21 cellular contexts compared by ENCODE assay signal in the genomic region with DNA sequence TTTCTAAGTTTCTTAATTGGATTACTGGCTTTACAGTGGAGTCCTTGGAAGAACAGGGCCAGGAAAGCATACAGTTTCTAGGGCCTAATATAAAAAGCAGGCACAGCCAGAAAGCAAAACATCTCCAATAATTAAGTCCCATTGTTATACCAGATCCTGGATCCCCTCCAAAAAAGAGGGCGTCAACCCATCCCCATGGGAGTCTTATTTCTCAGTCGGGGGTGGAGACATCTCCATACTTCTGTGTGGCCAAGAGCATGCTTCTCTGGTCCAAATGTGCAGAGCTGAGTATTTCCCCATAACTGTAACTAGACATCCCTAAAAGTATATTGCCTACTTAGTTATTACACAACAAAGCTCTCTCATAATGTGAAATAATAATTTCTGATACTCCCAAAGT.
"Had no signal": no experiment of that assay in that cellular context is flagged by ENCODE, and none has a peak within 500 bp of the region (broad histone marks: within the 10 kb centered on the region; RNA-seq: fewer than 3 reads in every experiment).

No MANE protein-coding gene starts in this region.

- H3K36me3 ChIP-seq: adrenal gland, colonic mucosa, pancreas, tibial nerve, vagina had no signal

- ATAC-seq: activated CD8-positive, alpha-beta T cell treated with anti-CD3 and anti-CD28 coated beads for 36 hours; activated T-cell treated with anti-CD3 and anti-CD28 coated beads, Interleukin-2, amount 50 U/mL, for 4 hours; esophagus mucosa; left colon; pancreas; stimulated activated naive B cell treated with anti-CD40 and anti-IgM and Interleukin-4, amounts not matched to agents 10 μg/mL and 1 μg/mL and 100 μg/mL, for 72 hours; WTC11 had no signal

- DNase-seq: activated CD4-positive, alpha-beta T cell treated with anti-CD3 and anti-CD28 coated beads for 4 hours; activated CD8-positive, alpha-beta T cell treated with anti-CD3 and anti-CD28 coated beads for 36 hours; activated effector memory CD4-positive, alpha-beta T cell treated with Interleukin-2 at 50 U/mL for 16 hours; activated T-cell treated with anti-CD3 and anti-CD28 coated beads, Interleukin-2, amount 50 U/mL, for 4 hours; adrenal gland; central memory CD4-positive, alpha-beta T cell; colonic mucosa; foreskin melanocyte; head of caudate nucleus; left colon; mammary epithelial cell; naive B cell; pancreas; stimulated activated CD4-positive, alpha-beta T cell treated with anti-CD3 and anti-CD28 coated beads, Interleukin-2, amount 100 ng/mL, for 48 hours; stimulated activated naive B cell treated with anti-CD40 and anti-IgM and Interleukin-4, amounts not matched to agents 10 μg/mL and 1 μg/mL and 100 μg/mL, for 72 hours; T-helper 2 cell had no signal

- H3K4me3 ChIP-seq: adrenal gland, colonic mucosa, neural progenitor cell, pancreas, tibial nerve, vagina had no signal

- H3K27ac ChIP-seq: adrenal gland, colonic mucosa, neural progenitor cell, pancreas, tibial nerve, vagina had no signal

- H3K27me3 ChIP-seq: adrenal gland, colonic mucosa, neural progenitor cell, pancreas, tibial nerve, vagina had no signal

- H3K4me1 ChIP-seq: adrenal gland, colonic mucosa, neural progenitor cell, pancreas, vagina had no signal

- H3K9me3 ChIP-seq: adrenal gland, colonic mucosa, pancreas had no signal
